Comparison of ENCODE assay signal across 13 cellular contexts in genomic region chr18:70194227-70194890, GRCh38. TPM values are rescaled to one million over a fixed set of nuclear protein-coding genes. Genes with fewer than 3 reads are reported as not detected.
DNase-seq lines count a peak whose midpoint lies in the region; ATAC-seq and TF ChIP-seq lines count a peak whose summit lies in the region.
"Had no signal": no experiment of that assay in that cellular context is flagged by ENCODE, and none has a peak within 500 bp of the region (broad histone marks: within the 10 kb centered on the region; RNA-seq: fewer than 3 reads in every experiment).

No MANE protein-coding gene starts in this region.

- DNase-seq in activated T-cell treated with anti-CD3 and anti-CD28 coated beads, Interleukin-2, amount 50 U/mL, for 24 hours = no peak
- DNase-seq in activated T-cell treated with anti-CD3 and anti-CD28 coated beads, Interleukin-2, amount 50 U/mL, for 48 hours = no peak
- DNase-seq in memory B cell (ENCODE audit: low spot score in 2 of 2) (no peak), DMS53 (lab: John Stamatoyannopoulos, UW) (no peak), C1 segment of cervical spinal cord (lab: John Stamatoyannopoulos, UW) (no peak), GM23338 (ENCODE audit: low spot score) (no peak)
- DNase-seq: activated naive CD8-positive, alpha-beta T cell treated with anti-CD3 and anti-CD28 coated beads, Interleukin-2, amount 10 ng/mL, durations not matched to agents 7 days and 5 days; endodermal cell; IMR-90; NCI-H510A treated with DMSO at 0.1 percent for 48 hours; T-cell had no signal

- H3K9me3 Mint-ChIP-seq in activated T-cell treated with anti-CD3 and anti-CD28 coated beads, Interleukin-2, amount 50 U/mL, for 24 hours = no peaks in the 10 kb centered on the region
- H3K9me3 Mint-ChIP-seq in memory B cell = no peaks in the 10 kb centered on the region
- H3K9me3 Mint-ChIP-seq in GM23338 = no peaks in the 10 kb centered on the region
- H3K9me3 Mint-ChIP-seq: activated naive CD8-positive, alpha-beta T cell treated with anti-CD3 and anti-CD28 coated beads, Interleukin-2, amount 10 ng/mL, durations not matched to agents 7 days and 5 days; endodermal cell; T-cell had no signal

- no peaks in the 10 kb centered on the region for H4K20me1 ChIP-seq in GM23338 (replicated peaks; ENCODE audit: insufficient read depth)

- peak; percentile 90 for ATAC-seq in GM21528 (IDR thresholded peaks at IDR 0.05; ENCODE audit: low FRiP score, unreplicated experiment)
- peak; percentile 83 for ATAC-seq in HG03139 (IDR thresholded peaks at IDR 0.05; ENCODE audit: unreplicated experiment)
- no peak for ATAC-seq in memory B cell (ENCODE audit: low read depth)
- no peak for ATAC-seq in GM23338
- ATAC-seq: T-cell had no signal

- H3K36me3 Mint-ChIP-seq in activated T-cell treated with anti-CD3 and anti-CD28 coated beads, Interleukin-2, amount 50 U/mL, for 24 hours (ENCODE audit: low read depth) = peaks cover 92% of the 10 kb centered on the region
- H3K36me3 Mint-ChIP-seq in memory B cell = peaks cover 24% of the 10 kb centered on the region
- H3K36me3 Mint-ChIP-seq in GM23338 (ENCODE audit: low read depth) = peaks cover 22% of the 10 kb centered on the region

- no peaks in the 10 kb centered on the region for H3K27me3 Mint-ChIP-seq in activated T-cell treated with anti-CD3 and anti-CD28 coated beads, Interleukin-2, amount 50 U/mL, for 24 hours
- H3K27me3 Mint-ChIP-seq in memory B cell = no peaks in the 10 kb centered on the region
- peaks cover 2% of the 10 kb centered on the region for H3K27me3 Mint-ChIP-seq in GM23338 (ENCODE audit: insufficient read depth, low read depth, poor library complexity)
- H3K27me3 Mint-ChIP-seq: activated naive CD8-positive, alpha-beta T cell treated with anti-CD3 and anti-CD28 coated beads, Interleukin-2, amount 10 ng/mL, durations not matched to agents 7 days and 5 days; T-cell had no signal

- no peaks in the 10 kb centered on the region for H3K36me3 ChIP-seq in GM23338 (ENCODE audit: insufficient read depth)

- H3K4me1 ChIP-seq in GM23338 (ENCODE audit: insufficient read depth) = no peaks in the 10 kb centered on the region

- TF ChIP-seq CTCF in GM23338 (conservative IDR thresholded peaks at IDR 0.05; ENCODE audit: low read depth in 2 of 2) = no peak

- no peak overlapping the region for H3K4me3 ChIP-seq in GM23338

- peaks cover 36% of the 10 kb centered on the region for H3K4me1 Mint-ChIP-seq in activated T-cell treated with anti-CD3 and anti-CD28 coated beads, Interleukin-2, amount 50 U/mL, for 24 hours (ENCODE audit: low read depth)
- H3K4me1 Mint-ChIP-seq in memory B cell = peaks cover 10% of the 10 kb centered on the region
- no peaks in the 10 kb centered on the region for H3K4me1 Mint-ChIP-seq in GM23338

- no peak overlapping the region for H3K4me2 ChIP-seq in GM23338

- H3K27me3 ChIP-seq in GM23338 (ENCODE audit: insufficient read depth) = no peaks in the 10 kb centered on the region

- H3K27ac Mint-ChIP-seq in activated T-cell treated with anti-CD3 and anti-CD28 coated beads, Interleukin-2, amount 50 U/mL, for 24 hours = peak overlapping the region; percentile 92
- H3K27ac Mint-ChIP-seq in memory B cell (peak overlapping the region; percentile 78), GM23338 (no peak overlapping the region)
- H3K27ac Mint-ChIP-seq: activated naive CD8-positive, alpha-beta T cell treated with anti-CD3 and anti-CD28 coated beads, Interleukin-2, amount 10 ng/mL, durations not matched to agents 7 days and 5 days; endodermal cell had no signal

- no peaks in the 10 kb centered on the region for H3F3A ChIP-seq in GM23338 (replicated peaks; ENCODE audit: low read depth)

- H3K27ac ChIP-seq in GM23338 (ENCODE audit: low read depth) = no peak overlapping the region

- no peaks in the 10 kb centered on the region for H3K79me2 ChIP-seq in GM23338 (replicated peaks; ENCODE audit: insufficient read depth)

- no peak overlapping the region for H3K4me3 Mint-ChIP-seq in activated T-cell treated with anti-CD3 and anti-CD28 coated beads, Interleukin-2, amount 50 U/mL, for 24 hours
- H3K4me3 Mint-ChIP-seq in memory B cell (no peak overlapping the region), GM23338 (no peak overlapping the region)
- H3K4me3 Mint-ChIP-seq: activated naive CD8-positive, alpha-beta T cell treated with anti-CD3 and anti-CD28 coated beads, Interleukin-2, amount 10 ng/mL, durations not matched to agents 7 days and 5 days; endodermal cell; T-cell had no signal

- H2AFZ ChIP-seq in GM23338 = no peak overlapping the region

- no peaks in the 10 kb centered on the region for H3K9me2 ChIP-seq in GM23338 (ENCODE audit: insufficient read depth)

TF ChIP-seq in GM23338, 12 proteins besides CTCF, POLR2A, EP300 and RAD21 (continues in another document):
- no peak for TF ChIP-seq ZNF114 (CRISPR knock-in tag; IDR thresholded peaks at IDR 0.05)
- TF ChIP-seq ETS1 (IDR thresholded peaks at IDR 0.05) = no peak
- no peak for TF ChIP-seq POLR2AphosphoS5 (IDR thresholded peaks at IDR 0.05; ENCODE audit: low read depth)
- TF ChIP-seq ZNF462 (CRISPR knock-in tag; IDR thresholded peaks at IDR 0.05) = no peak
- TF ChIP-seq STAT1 (IDR thresholded peaks at IDR 0.05; ENCODE audit: unreplicated experiment) = no peak

RNA-seq across cellular contexts. Expression of gene RTTN, which starts 11.1 kb away (rescaled TPM):
- total RNA-seq in GM23338 (2014; rRNA removed; shearing (Covaris generic)) = 24.1 and 31.0 TPM in 2 replicates
- polyA plus RNA-seq in GM23338 (2016; fragmentation: Nextera tagmentation; extraction: Ambion mirVana) = 7.2 and 7.3 TPM in 2 replicates

Comparison
In these comparisons a context has a peak if more than half of its experiments do, and no peak if none do; other contexts are left out.
1. ATAC-seq: peak in GM21528 (single experiment) and HG03139 (single experiment); none in memory B cell (single experiment) and GM23338 (single experiment).